ENCODE assay signal across 23 cellular contexts in the genomic region with DNA sequence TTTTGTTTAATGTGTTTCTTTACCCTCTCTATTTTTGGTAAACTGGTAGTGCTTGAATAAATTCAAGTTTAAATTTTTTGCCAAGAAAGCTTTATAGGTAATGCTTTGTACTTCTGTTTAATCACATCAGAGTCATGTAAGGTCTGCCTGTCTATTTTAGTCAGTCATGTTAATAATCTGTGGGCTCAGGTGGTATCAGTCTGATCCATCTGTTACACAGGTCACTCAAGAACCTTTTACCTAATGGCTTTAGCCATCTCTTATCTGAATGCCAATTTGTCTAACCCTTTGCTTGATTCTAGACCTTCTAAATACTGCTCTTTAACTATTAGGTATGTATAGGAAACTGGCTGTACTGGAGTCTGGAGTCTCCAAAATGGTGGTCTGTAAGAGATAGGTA. TPM values are rescaled to one million over a fixed set of nuclear protein-coding genes. Genes with fewer than 3 reads are reported as not detected.
DNase-seq lines count a peak whose midpoint lies in the region; ATAC-seq, FAIRE-seq and TF ChIP-seq lines count a peak whose summit lies in the region.
"Had no signal": no experiment of that assay in that cellular context is flagged by ENCODE, and none has a peak within 500 bp of the region (broad histone marks: within the 10 kb centered on the region; RNA-seq: fewer than 3 reads in every experiment).

No MANE protein-coding gene starts in this region.

- peak; percentile 70 for FAIRE-seq in D721Med (lab: Jason Lieb, UNC)
- no peak for FAIRE-seq in K562 (lab: Jason Lieb, UNC)
- FAIRE-seq: HTR-8/SVneo, RCC 7860 had no signal

- H3K4me1 Mint-ChIP-seq in activated T-cell treated with anti-CD3 and anti-CD28 coated beads, Interleukin-2, amount 50 U/mL, for 72 hours (ENCODE audit: low read depth), result peaks cover 9% of the 10 kb centered on the region
- H3K4me1 Mint-ChIP-seq in stimulated activated naive B cell treated with anti-CD40 and anti-IgM and Interleukin-4, amounts not matched to agents 10 μg/mL and 1 μg/mL and 100 μg/mL, for 72 hours, result peaks cover 20 to 33% of the 10 kb centered on the region in 2 donors
- H3K4me1 Mint-ChIP-seq: H9 had no signal

- TF ChIP-seq RAD21 in K562 (CRISPR knock-in tag; conservative IDR thresholded peaks at IDR 0.05 in 1 of 2, IDR thresholded peaks at IDR 0.05 in 1 of 2), result no peak

- no peak for ATAC-seq in activated T-cell treated with anti-CD3 and anti-CD28 coated beads, Interleukin-2, amount 50 U/mL, for 72 hours (replicated peaks in 1 of 2)
- no peak for ATAC-seq in K562
- ATAC-seq in stimulated activated naive B cell treated with anti-CD40 and anti-IgM and Interleukin-4, amounts not matched to agents 10 μg/mL and 1 μg/mL and 100 μg/mL, for 72 hours (replicated peaks), result no peak
- ATAC-seq: Right ventricle myocardium inferior had no signal

- H3K36me3 ChIP-seq in K562 (ENCODE audit: control insufficient read depth, insufficient read depth, low read length), result peaks cover 99% of the 10 kb centered on the region
- H3K36me3 ChIP-seq in breast epithelium, result peaks cover 11% of the 10 kb centered on the region

- peak overlapping the region; percentile 81 for H3K27ac Mint-ChIP-seq in activated T-cell treated with anti-CD3 and anti-CD28 coated beads, Interleukin-2, amount 50 U/mL, for 72 hours
- H3K27ac Mint-ChIP-seq in stimulated activated naive B cell treated with anti-CD40 and anti-IgM and Interleukin-4, amounts not matched to agents 10 μg/mL and 1 μg/mL and 100 μg/mL, for 72 hours, result peak overlapping the region; percentile 57

- CTCF ChIA-PET in K562 (lab: Yijun Ruan, JAX; ENCODE audit: low intra/inter-chr PET ratio), result no interaction called here

- TF ChIP-seq CTCF in D721Med (IDR thresholded peaks at IDR 0.05; ENCODE audit: insufficient read depth, missing control alignments) (no peak), K562 (IDR thresholded peaks at IDR 0.05 in 2 of 3, conservative IDR thresholded peaks at IDR 0.05 in 1 of 3; ENCODE audit: insufficient read depth in 2 of 3, low read depth in 1 of 3, low read length in 3 of 3) (no peak), breast epithelium (IDR thresholded peaks at IDR 0.05) (no peak)

- no peaks in the 10 kb centered on the region; the same call in 1 of the 2 replicates for H4K20me1 ChIP-seq in K562 (replicated peaks; ENCODE audit: control insufficient read depth, insufficient read depth, low read length)

- H3K9me1 ChIP-seq in K562 (ENCODE audit: control insufficient read depth, insufficient read depth, low read length), result peaks cover 6% of the 10 kb centered on the region

- H3K9me3 ChIP-seq in K562 (replicated peaks; ENCODE audit: control insufficient read depth, insufficient read depth, low read depth, low read length) (no peaks in the 10 kb centered on the region), breast epithelium (no peaks in the 10 kb centered on the region)
- H3K9me3 ChIP-seq: MG63 had no signal

- H3K27ac ChIP-seq in K562 (ENCODE audit: extremely low read depth, low read depth, low read length), result no peak overlapping the region
- H3K27ac ChIP-seq in breast epithelium, result no peak overlapping the region

- H3K27me3 ChIP-seq in K562 (ENCODE audit: control insufficient read depth in 2 of 2, insufficient read depth in 2 of 2, low read length in 2 of 2) (no peaks in the 10 kb centered on the region), breast epithelium (no peaks in the 10 kb centered on the region)
- H3K27me3 ChIP-seq: MG63 had no signal

- TF ChIP-seq EP300 in K562 (IDR thresholded peaks at IDR 0.05; ENCODE audit: low read length), result no peak

- H3K4me3 ChIP-seq in K562 (no peak overlapping the region), breast epithelium (no peak overlapping the region)
- H3K4me3 ChIP-seq: MG63 had no signal

- intact Hi-C loops in K562 (cut with micrococcal nuclease) (no loop called here), breast epithelium (cut with DNase I; ENCODE audit: low total_unique reads) (no loop called here)

- H3K9ac ChIP-seq in K562 (ENCODE audit: insufficient read depth in 1 of 2, low read depth in 2 of 2, low read length in 2 of 2), result no peak overlapping the region

- H3K27me3 Mint-ChIP-seq in activated T-cell treated with anti-CD3 and anti-CD28 coated beads, Interleukin-2, amount 50 U/mL, for 72 hours (ENCODE audit: low read depth), result no peaks in the 10 kb centered on the region
- H3K27me3 Mint-ChIP-seq in stimulated activated naive B cell treated with anti-CD40 and anti-IgM and Interleukin-4, amounts not matched to agents 10 μg/mL and 1 μg/mL and 100 μg/mL, for 72 hours, result no peaks in the 10 kb centered on the region
- H3K27me3 Mint-ChIP-seq: IgD-negative memory B cell had no signal

- H3K4me1 ChIP-seq in K562 (replicated peaks in 1 of 2; ENCODE audit: control insufficient read depth in 2 of 2, insufficient read depth in 2 of 2, low read length in 2 of 2), result peaks cover 0 to 4% of the 10 kb centered on the region in 2 experiments; a peak in 1 of 5 replicates
- H3K4me1 ChIP-seq in breast epithelium, result no peaks in the 10 kb centered on the region

- peaks cover 4% of the 10 kb centered on the region; the same call in 1 of the 3 replicates for H3K79me2 ChIP-seq in K562 (ENCODE audit: control insufficient read depth, insufficient read depth, low read length)

- TSS peak; percentile 7 for BruUV-seq in K562 (replicated peaks; lab: Mats Ljungman, UMichigan)

- no peaks in the 10 kb centered on the region for H3K9me3 Mint-ChIP-seq in activated T-cell treated with anti-CD3 and anti-CD28 coated beads, Interleukin-2, amount 50 U/mL, for 72 hours
- H3K9me3 Mint-ChIP-seq in stimulated activated naive B cell treated with anti-CD40 and anti-IgM and Interleukin-4, amounts not matched to agents 10 μg/mL and 1 μg/mL and 100 μg/mL, for 72 hours, result no peaks in the 10 kb centered on the region
- H3K9me3 Mint-ChIP-seq: H9, IgD-negative memory B cell had no signal

- DNase-seq in activated T-cell treated with anti-CD3 and anti-CD28 coated beads, Interleukin-2, amount 50 U/mL, for 72 hours, result no peak
- no peak for DNase-seq in activated T-cell treated with anti-CD3 and anti-CD28 coated beads, Interleukin-2, amount 50 U/mL, for 1 hour
- DNase-seq in D721Med (ENCODE audit: insufficient read length, low spot score) (no peak), K562 (ENCODE audit: extremely low read depth in 1 of 4, low spot score in 3 of 4) (peak in 2 of 4 experiments; percentile 51 to 60), cortex of kidney (lab: John Stamatoyannopoulos, UW) (no peak), breast epithelium (ENCODE audit: low spot score in 2 of 2) (no peak)
- no peak for DNase-seq in stimulated activated naive B cell treated with anti-CD40 and anti-IgM and Interleukin-4, amounts not matched to agents 10 μg/mL and 1 μg/mL and 100 μg/mL, for 72 hours
- DNase-seq: C1 segment of cervical spinal cord; DMS 273 treated with DMSO at 0.1 percent for 48 hours; DND-41; H9; Kasumi-1; MG63; NCI-H1048; NCI-H1436; NCI-H1930; NCI-H345; NCI-H526; NK-92 treated with Interleukin-12 subunit alpha and Interleukin-12 subunit beta, amount 100 ng/mL, for 24 hours had no signal

- H3K4me3 Mint-ChIP-seq in activated T-cell treated with anti-CD3 and anti-CD28 coated beads, Interleukin-2, amount 50 U/mL, for 72 hours, result no peak overlapping the region
- no peak overlapping the region for H3K4me3 Mint-ChIP-seq in stimulated activated naive B cell treated with anti-CD40 and anti-IgM and Interleukin-4, amounts not matched to agents 10 μg/mL and 1 μg/mL and 100 μg/mL, for 72 hours
- H3K4me3 Mint-ChIP-seq: H9, IgD-negative memory B cell had no signal

- POLR2A ChIA-PET in K562 (lab: Yijun Ruan, JAX), result interaction anchor here (0.7 to 2.1 kb wide), 3 partner anchors 9 to 16 kb away, joined by 3 to 10 read pairs (median 4); partner anchors contain the start of gene MDM4

- peaks cover 9 to 40% of the 10 kb centered on the region in 2 donors for H3K36me3 Mint-ChIP-seq in activated T-cell treated with anti-CD3 and anti-CD28 coated beads, Interleukin-2, amount 50 U/mL, for 72 hours (ENCODE audit: insufficient read depth in 2 of 2)
- peaks cover 22 to 47% of the 10 kb centered on the region in 2 donors for H3K36me3 Mint-ChIP-seq in stimulated activated naive B cell treated with anti-CD40 and anti-IgM and Interleukin-4, amounts not matched to agents 10 μg/mL and 1 μg/mL and 100 μg/mL, for 72 hours
- H3K36me3 Mint-ChIP-seq: IgD-negative memory B cell had no signal

- H2AFZ ChIP-seq in K562 (ENCODE audit: low read depth, low read length), result no peak overlapping the region

- in situ Hi-C loops in K562 (cut with MboI), result no loop called here

- TF ChIP-seq POLR2A in K562 (conservative IDR thresholded peaks at IDR 0.05), result no peak
- no peak for TF ChIP-seq POLR2A in breast epithelium (IDR thresholded peaks at IDR 0.05)

- H3K4me2 ChIP-seq in K562 (ENCODE audit: insufficient read depth, low read length), result no peak overlapping the region

RNA-seq across cellular contexts. Expression of gene MDM4, which starts 16.6 kb away (rescaled TPM):
- 100 to 1,000 TPM; 147 to 153 TPM for total RNA-seq in activated T-cell treated with anti-CD3 and anti-CD28 coated beads, Interleukin-2, amount 50 U/mL, for 72 hours
- 237 and 644 TPM in 2 replicates for total RNA-seq in K562 (2011; cell fraction: chromatin; rRNA removed; ENCODE audit: low replicate concordance)
- 117 and 136 TPM in 2 replicates for total RNA-seq in K562 (2011; cell fraction: nucleolus; rRNA removed)
- 249 and 386 TPM in 2 replicates for total RNA-seq in K562 (2011; cell fraction: nucleoplasm; rRNA removed)
- total RNA-seq in K562 (2014; rRNA removed) (21.2 and 24.6 TPM in 2 replicates), K562 (2014; rRNA removed; fragmentation: Illumina TruSeq; extraction: Trizol) (40.6 and 53.0 TPM in 2 replicates), K562 (2015; rRNA removed; fragmentation: Illumina TruSeq; extraction: Trizol) (32.2 and 33.4 TPM in 2 replicates), K562 (2021) (55.9 and 61.7 TPM in 2 replicates), breast epithelium (100 to 1,000 TPM in 2 of 3 donors, 10 to 100 TPM in 1; 63.5 to 128 (median 103) TPM)
- polyA plus RNA-seq in K562 (2011; rRNA removed) (41.2 and 46.7 TPM in 2 replicates), K562 (2014; fragmentation: Illumina TruSeq; extraction: Trizol) (10.0 TPM in 2 replicates), K562 (2014; fragmentation: Nextera tagmentation; extraction: Ambion mirVana) (10 to 100 TPM in 1 of 2 experiments, 1 to 10 TPM in 1; 3.3 to 11.1 TPM), K562 (2014; rRNA removed) (17.9 and 22.6 TPM in 2 replicates)
- 5.9 and 16.5 TPM in 2 replicates for polyA plus RNA-seq in K562 (2011; cell fraction: cytosol; rRNA removed)
- 63.1 and 81.2 TPM in 2 replicates for polyA plus RNA-seq in K562 (2011; cell fraction: nucleus; rRNA removed)
- polyA plus RNA-seq in K562 (2012), result 5.2 and 7.5 TPM in 2 replicates
- 171 and 249 TPM in 2 replicates for polyA minus RNA-seq in K562 (2011; rRNA and poly(A)+ RNA removed)
- polyA minus RNA-seq in K562 (2011; cell fraction: cytosol; rRNA and poly(A)+ RNA removed), result 15.7 and 26.6 TPM in 2 replicates
- 120 and 165 TPM in 2 replicates for polyA minus RNA-seq in K562 (2011; cell fraction: nucleus; rRNA and poly(A)+ RNA removed)

RNA-seq across cellular contexts. Expression of gene PIK3C2B, which starts 38.2 kb away (rescaled TPM):
- 10 to 100 TPM; 43.1 to 54.5 TPM for total RNA-seq in activated T-cell treated with anti-CD3 and anti-CD28 coated beads, Interleukin-2, amount 50 U/mL, for 72 hours
- 1.7 and 12.0 TPM in 2 replicates for total RNA-seq in K562 (2011; cell fraction: chromatin; rRNA removed; ENCODE audit: low replicate concordance)
- 2.2 and 6.7 TPM in 2 replicates for total RNA-seq in K562 (2011; cell fraction: nucleolus; rRNA removed)
- total RNA-seq in K562 (2011; cell fraction: nucleoplasm; rRNA removed), result 2.1 and 2.4 TPM in 2 replicates
- total RNA-seq in K562 (2014; rRNA removed) (0.95 and 1.6 TPM in 2 replicates), K562 (2014; rRNA removed; fragmentation: Illumina TruSeq; extraction: Trizol) (0.61 and 0.62 TPM in 2 replicates), K562 (2015; rRNA removed; fragmentation: Illumina TruSeq; extraction: Trizol) (0.34 and 0.72 TPM in 2 replicates), K562 (2021) (1.8 and 2.9 TPM in 2 replicates), breast epithelium (10 to 100 TPM; 17.6 to 31.5 (median 24.9) TPM)
- polyA plus RNA-seq in K562 (2011; rRNA removed) (1.1 and 4.0 TPM in 2 replicates), K562 (2014; fragmentation: Illumina TruSeq; extraction: Trizol) (0.55 and 0.82 TPM in 2 replicates), K562 (2014; fragmentation: Nextera tagmentation; extraction: Ambion mirVana) (under 1 TPM; 0.10 to 0.27 TPM), K562 (2014; rRNA removed) (0.27 and 0.65 TPM in 2 replicates)
- 2.0 and 3.0 TPM in 2 replicates for polyA plus RNA-seq in K562 (2011; cell fraction: cytosol; rRNA removed)
- 3.8 and 3.9 TPM in 2 replicates for polyA plus RNA-seq in K562 (2011; cell fraction: nucleus; rRNA removed)
- polyA plus RNA-seq in K562 (2012), result 1.4 and 2.8 TPM in 2 replicates
- 3.3 and 3.9 TPM in 2 replicates for polyA minus RNA-seq in K562 (2011; rRNA and poly(A)+ RNA removed)
- polyA minus RNA-seq in K562 (2011; cell fraction: cytosol; rRNA and poly(A)+ RNA removed), result 2.7 and 7.7 TPM in 2 replicates
- 3.1 and 6.1 TPM in 2 replicates for polyA minus RNA-seq in K562 (2011; cell fraction: nucleus; rRNA and poly(A)+ RNA removed)
